30 cellular contexts compared by ENCODE assay signal in genomic region chr11:88533001-88533400, GRCh38.
"Had no signal": no experiment of that assay in that cellular context is flagged by ENCODE, and none has a peak within 500 bp of the region (broad histone marks: within the 10 kb centered on the region; RNA-seq: fewer than 3 reads in every experiment).

No MANE protein-coding gene starts in this region.

- H3K27me3 ChIP-seq: body of pancreas, brain microvascular endothelial cell, breast epithelium had no signal

- ATAC-seq: activated CD8-positive, alpha-beta T cell treated with anti-CD3 and anti-CD28 coated beads for 36 hours; activated naive CD8-positive, alpha-beta T cell treated with anti-CD3 and anti-CD28 coated beads, Interleukin-2, amount 50 U/mL, for 24 hours; body of pancreas had no signal

- H3K4me3 ChIP-seq: body of pancreas, breast epithelium had no signal

- H3K9me3 ChIP-seq: body of pancreas, breast epithelium had no signal

- DNase-seq: activated B cell treated with CpG ODN at 0.5 μM for 24 hours; activated CD4-positive, alpha-beta memory T cell treated with anti-CD3 and anti-CD28 coated beads for 36 hours; activated CD4-positive, alpha-beta T cell treated with anti-CD3 and anti-CD28 coated beads for 4 hours; activated CD4-positive, alpha-beta T cell treated with anti-CD3 and anti-CD28 coated beads, Interleukin-2, amount 10 ng/mL, durations not matched to agents 24 days and 14 days; activated CD4-positive, alpha-beta T cell treated with anti-CD3 and anti-CD28 coated beads, Interleukin-2, amount 50 U/mL, for 1 hour; activated CD4-positive, alpha-beta T cell treated with anti-CD3 and anti-CD28 coated beads, Interleukin-2, amount 50 U/mL, for 4 hours; activated CD4-positive, CD25-positive, alpha-beta regulatory T cell treated with anti-CD3 and anti-CD28 coated beads, Interleukin-2, amount 50 U/mL, for 72 hours; activated CD8-positive, alpha-beta memory T cell treated with anti-CD3 and anti-CD28 coated beads, Interleukin-2, amount 50 U/mL, for 4 hours; activated CD8-positive, alpha-beta T cell treated with anti-CD3 and anti-CD28 coated beads for 36 hours; activated effector memory CD4-positive, alpha-beta T cell treated with Interleukin-2 at 50 U/mL for 16 hours; activated gamma-delta T cell; activated naive CD4-positive, alpha-beta T cell treated with anti-CD3 and anti-CD28 coated beads, Interleukin-2, amount 10 ng/mL, durations not matched to agents 7 days and 5 days; activated naive CD4-positive, alpha-beta T cell treated with Interleukin-2 at 50 U/mL for 16 hours; activated naive CD8-positive, alpha-beta T cell treated with anti-CD3 and anti-CD28 coated beads, Interleukin-2, amount 10 ng/mL, durations not matched to agents 7 days and 5 days; activated naive CD8-positive, alpha-beta T cell treated with anti-CD3 and anti-CD28 coated beads, Interleukin-2, amount 50 U/mL, for 24 hours; activated T-cell treated with anti-CD3 and anti-CD28 coated beads for 4 hours; activated T-cell treated with anti-CD3 and anti-CD28 coated beads, Interleukin-2, amount 50 U/mL, for 24 hours; activated T-cell treated with anti-CD3 and anti-CD28 coated beads, Interleukin-2, amount 50 U/mL, for 48 hours; amniotic stem cell; aorta; body of pancreas; brain microvascular endothelial cell; central memory CD4-positive, alpha-beta T cell; T-helper 1 cell; T-helper 2 cell; T-helper 9 cell had no signal

- H3K36me3 ChIP-seq: brain microvascular endothelial cell, breast epithelium had no signal

- H3K27ac ChIP-seq: body of pancreas, brain microvascular endothelial cell, breast epithelium, VCaP had no signal

- H3K4me1 ChIP-seq: body of pancreas, breast epithelium had no signal

- FAIRE-seq: astrocyte, TTC549 had no signal
